In the genomic region with DNA sequence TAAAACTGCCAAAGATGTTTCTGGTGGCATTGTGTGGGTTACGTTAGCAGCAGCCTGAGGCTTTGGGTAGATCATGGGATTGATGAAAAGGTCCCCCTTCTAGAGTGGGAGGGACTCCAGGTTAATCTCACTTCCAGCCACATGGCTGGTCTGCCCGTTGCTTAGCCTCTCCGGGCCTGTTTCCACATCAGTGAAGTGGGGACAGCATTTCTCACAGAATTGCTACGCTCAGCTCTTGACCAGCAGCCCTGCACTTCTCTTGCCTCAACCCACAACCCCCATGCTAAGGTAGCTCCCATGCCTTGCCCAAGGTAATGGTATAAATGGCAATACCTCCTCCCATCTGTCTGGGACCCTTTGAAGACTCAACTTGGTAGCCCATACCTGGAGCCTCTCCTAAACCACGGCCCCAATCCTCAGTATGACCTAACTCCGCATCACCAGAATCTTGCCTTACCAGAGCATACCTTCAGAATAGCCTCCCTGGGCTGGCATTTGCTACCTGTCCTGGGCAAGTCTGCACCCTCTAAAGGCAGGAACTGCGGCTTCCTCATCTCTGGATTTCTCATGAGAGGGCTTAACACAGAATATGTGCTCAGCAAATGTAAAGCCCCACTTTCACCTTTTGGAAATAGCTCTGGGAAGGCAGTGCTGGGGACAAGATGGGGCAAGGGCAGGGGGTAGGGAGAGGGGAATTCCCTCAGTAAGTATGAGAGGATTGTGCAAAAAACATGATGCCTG, we compare ENCODE assay signal across 24 cellular contexts. TPM values are rescaled to one million over a fixed set of nuclear protein-coding genes. Genes with fewer than 3 reads are reported as not detected.
DNase-seq lines count a peak whose midpoint lies in the region; ATAC-seq, FAIRE-seq and TF ChIP-seq lines count a peak whose summit lies in the region.
"Had no signal": no experiment of that assay in that cellular context is flagged by ENCODE, and none has a peak within 500 bp of the region (broad histone marks: within the 10 kb centered on the region; RNA-seq: fewer than 3 reads in every experiment).

No MANE protein-coding gene starts in this region.

- no peaks in the 10 kb centered on the region for H3K79me2 ChIP-seq in PC-3 (ENCODE audit: low read length)
- no peaks in the 10 kb centered on the region for H3K79me2 ChIP-seq in H1 (ENCODE audit: control insufficient read depth in 1 of 2, insufficient read depth in 2 of 2, low read length in 2 of 2)
- no peaks in the 10 kb centered on the region for H3K79me2 ChIP-seq in trophoblast cell (ENCODE audit: control insufficient read depth, insufficient read depth, low read length, poor library complexity)

- no peaks in the 10 kb centered on the region for H3K23me2 ChIP-seq in H1 (ENCODE audit: low read depth, low read length)

- H3K36me3 Mint-ChIP-seq in CD4-positive, alpha-beta T cell (ENCODE audit: low read depth), result peaks cover 14% of the 10 kb centered on the region

- H4K5ac ChIP-seq in H1 (ENCODE audit: insufficient read length, low read depth, low read length), result no peak overlapping the region

- H2BK15ac ChIP-seq in H1 (ENCODE audit: low read length), result no peak overlapping the region

- ATAC-seq in CD4-positive, alpha-beta T cell (ENCODE audit: poor library complexity), result no peak
- ATAC-seq in PC-3, result no peak
- ATAC-seq in GM19452 (IDR thresholded peaks at IDR 0.05; ENCODE audit: unreplicated experiment), result no peak

- no peak overlapping the region for H3K4me3 ChIP-seq in PC-3 (ENCODE audit: low read length)
- H3K4me3 ChIP-seq in H1 (ENCODE audit: extremely low read depth in 1 of 4, insufficient read depth in 2 of 4, low read depth in 3 of 4, low read length in 4 of 4), result no peak overlapping the region
- no peak overlapping the region for H3K4me3 ChIP-seq in trophoblast cell (ENCODE audit: low read depth, low read length)
- H3K4me3 ChIP-seq: GM23248, HAP-1 had no signal

- H3K4me1 ChIP-seq in PC-3 (ENCODE audit: insufficient read depth, low read length) (peaks cover 48% of the 10 kb centered on the region), H1 (replicated peaks in 1 of 4; ENCODE audit: control insufficient read depth in 3 of 4, insufficient read depth in 4 of 4, low read length in 3 of 4) (peaks cover 0 to 7% (median 3%) of the 10 kb centered on the region in 4 experiments; a peak in 2 of 7 replicates), trophoblast cell (ENCODE audit: control insufficient read depth in 1 of 2, insufficient read depth in 2 of 2, low read length in 2 of 2) (peaks cover 17 to 29% of the 10 kb centered on the region in 2 experiments)
- H3K4me1 ChIP-seq: BE2C, HAP-1 had no signal

- 0 out of 3 replicates have a peak, but pooled peaks of 1 of the 2 experiments have one; percentile 3 for TF ChIP-seq POLR2A in H1 (IDR thresholded peaks at IDR 0.05; ENCODE audit: control extremely low read depth in 1 of 2, low read depth in 2 of 2, low read length in 2 of 2)

- H2AK5ac ChIP-seq in H1 (ENCODE audit: low read depth, low read length), result no peak overlapping the region
- H2AK5ac ChIP-seq in trophoblast cell (ENCODE audit: low read length), result no peak overlapping the region

- no peaks in the 10 kb centered on the region for H3K9me3 Mint-ChIP-seq in CD4-positive, alpha-beta T cell
- H3K9me3 Mint-ChIP-seq: CD4-positive, CD25-positive, alpha-beta regulatory T cell had no signal

- no peak overlapping the region for H3K4me3 Mint-ChIP-seq in CD4-positive, alpha-beta T cell
- H3K4me3 Mint-ChIP-seq: CD4-positive, CD25-positive, alpha-beta regulatory T cell had no signal

- H3K9ac ChIP-seq in PC-3 (ENCODE audit: low read length) (peak overlapping the region; percentile 22; the same call in 1 of the 2 replicates), H1 (replicated peaks in 1 of 4; ENCODE audit: extremely low read depth in 1 of 4, low read depth in 3 of 4, low read length in 3 of 4) (no peak overlapping the region), trophoblast cell (ENCODE audit: low read length) (no peak overlapping the region)
- H3K9ac ChIP-seq: GM23248 had no signal

- peaks cover 9% of the 10 kb centered on the region for H3K36me3 ChIP-seq in PC-3 (ENCODE audit: low read depth, low read length)
- peaks cover 0 to 13% (median 3%) of the 10 kb centered on the region in 4 experiments; a peak in 4 of 8 replicates for H3K36me3 ChIP-seq in H1 (ENCODE audit: control insufficient read depth in 2 of 4, insufficient read depth in 4 of 4, low read length in 3 of 4)
- H3K36me3 ChIP-seq in trophoblast cell (ENCODE audit: control insufficient read depth in 1 of 2, insufficient read depth in 2 of 2, low read length in 2 of 2), result peaks cover 0 to 3% of the 10 kb centered on the region in 2 experiments
- H3K36me3 ChIP-seq: BE2C had no signal

- no peak overlapping the region for H4K12ac ChIP-seq in trophoblast cell (ENCODE audit: low read depth, low read length)

- TF ChIP-seq RAD21 in H1 (IDR thresholded peaks at IDR 0.05 in 1 of 2, conservative IDR thresholded peaks at IDR 0.05 in 1 of 2; ENCODE audit: low read depth in 2 of 2, low read length in 2 of 2), result no peak

- no peaks in the 10 kb centered on the region for H3K9me3 ChIP-seq in CD4-positive, alpha-beta T cell (ENCODE audit: control insufficient read depth, low read length)
- H3K9me3 ChIP-seq in PC-3 (ENCODE audit: low read length), result no peaks in the 10 kb centered on the region
- H3K9me3 ChIP-seq in H1 (ENCODE audit: insufficient read depth in 2 of 2, low read depth in 1 of 2, low read length in 1 of 2), result no peaks in the 10 kb centered on the region
- H3K9me3 ChIP-seq in trophoblast cell (ENCODE audit: insufficient read depth, low read depth, low read length), result no peaks in the 10 kb centered on the region
- H3K9me3 ChIP-seq: BE2C, HAP-1 had no signal

- no peak overlapping the region for H3K4me2 ChIP-seq in PC-3 (ENCODE audit: low read length)
- H3K4me2 ChIP-seq in H1 (ENCODE audit: insufficient read depth in 1 of 2, low read depth in 2 of 2, low read length in 2 of 2), result no peak overlapping the region
- no peak overlapping the region for H3K4me2 ChIP-seq in trophoblast cell (ENCODE audit: low read length)

- H3K4ac ChIP-seq in H1 (replicated peaks; ENCODE audit: insufficient read length, low read depth, low read length) (no peak overlapping the region), trophoblast cell (ENCODE audit: low read depth, low read length) (no peak overlapping the region)

- TF ChIP-seq CTCF in CD4-positive, alpha-beta T cell (IDR thresholded peaks at IDR 0.05), result no peak
- TF ChIP-seq CTCF in PC-3 (conservative IDR thresholded peaks at IDR 0.05; ENCODE audit: low read depth, low read length) (no peak), H1 (IDR thresholded peaks at IDR 0.05; ENCODE audit: control extremely low read depth in 1 of 3, insufficient read depth in 1 of 3, low read depth in 1 of 3, low read length in 3 of 3) (no peak)

- H3K27me3 Mint-ChIP-seq in CD4-positive, alpha-beta T cell, result no peaks in the 10 kb centered on the region
- H3K27me3 Mint-ChIP-seq: CD4-positive, CD25-positive, alpha-beta regulatory T cell had no signal

- H2BK12ac ChIP-seq in H1 (ENCODE audit: low read depth, low read length) (no peak overlapping the region), trophoblast cell (ENCODE audit: low read length) (no peak overlapping the region)

- intact Hi-C loops in CD4-positive, alpha-beta T cell (cut with DNase I, micrococcal nuclease), result loop anchor here (2.0 to 10.0 kb wide), 3 partner anchors 159 to 573 kb away; a partner anchor contains a TSS
- intact Hi-C loops in PC-3 (cut with micrococcal nuclease), result loop anchor here (2.0 to 10.0 kb wide), 4 partner anchors 29 to 601 kb away; no protein-coding TSS in a partner anchor

- H2BK5ac ChIP-seq in H1 (ENCODE audit: low read depth, low read length) (no peak overlapping the region; the same call in 1 of the 2 replicates), trophoblast cell (ENCODE audit: low read depth, low read length, poor library complexity) (no peak overlapping the region)

- H3K18ac ChIP-seq in H1 (ENCODE audit: extremely low read depth, low read length), result no peak overlapping the region
- no peak overlapping the region for H3K18ac ChIP-seq in trophoblast cell (ENCODE audit: low read length)

- H3K14ac ChIP-seq in H1 (ENCODE audit: insufficient read length) (no peak overlapping the region), trophoblast cell (ENCODE audit: low read length) (no peak overlapping the region)

- DNase-seq in CD4-positive, alpha-beta T cell, result no peak
- DNase-seq in PC-3 (peak; percentile 26), H1 (ENCODE audit: low read depth in 1 of 2, low spot score in 2 of 2) (no peak), trophoblast cell (peak; percentile 56 to 68), dedifferentiated amniotic fluid mesenchymal stem cell (ENCODE audit: extremely low spot score) (no peak), NCI-H69 (lab: John Stamatoyannopoulos, UW) (no peak)
- DNase-seq: BE2C; CD4-positive, CD25-positive, alpha-beta regulatory T cell; DND-41; GM23248; KBM-7; NCI-H1092; NCI-H1436 treated with DMSO at 0.1 percent for 48 hours; NCI-H1930; NCI-H2227 treated with DMSO at 0.1 percent for 48 hours; NCI-H510A; SHP77; SW 1271 had no signal

- H4K91ac ChIP-seq in H1 (replicated peaks; ENCODE audit: insufficient read length, low read length), result no peak overlapping the region
- no peak overlapping the region for H4K91ac ChIP-seq in trophoblast cell (ENCODE audit: low read depth, low read length)

- H3K79me1 ChIP-seq in H1 (ENCODE audit: low read depth, low read length) (no peaks in the 10 kb centered on the region), trophoblast cell (ENCODE audit: low read length) (peaks cover 2% of the 10 kb centered on the region)

- no peak overlapping the region for H2AFZ ChIP-seq in PC-3 (ENCODE audit: low read length)
- H2AFZ ChIP-seq in H1 (ENCODE audit: low read length), result no peak overlapping the region
- H2AFZ ChIP-seq in trophoblast cell (ENCODE audit: insufficient read depth, low read length, poor library complexity), result no peak overlapping the region
- H2AFZ ChIP-seq: GM23248 had no signal

- POLR2A ChIA-PET in CD4-positive, alpha-beta T cell (lab: Charles Lee), result no interaction called here
- POLR2A ChIA-PET in PC-3 (lab: Charles Lee; ENCODE audit: unreplicated experiment) (no interaction called here), H1 (lab: Charles Lee; ENCODE audit: partially characterized antibody) (interaction anchor here (1.1 kb wide), 1 partner anchor 51 kb away, joined by 3 read pairs; no protein-coding TSS in a partner anchor)

- H3K27ac Mint-ChIP-seq in CD4-positive, alpha-beta T cell, result peak overlapping the region; percentile 42

- H2BK120ac ChIP-seq in H1 (replicated peaks; ENCODE audit: low read depth, low read length) (no peak overlapping the region), trophoblast cell (ENCODE audit: insufficient read depth, low read length, poor library complexity) (no peak overlapping the region)

- peaks cover 5% of the 10 kb centered on the region for H3K4me1 Mint-ChIP-seq in CD4-positive, alpha-beta T cell (ENCODE audit: low read depth)

- H3K27ac ChIP-seq in CD4-positive, alpha-beta T cell (ENCODE audit: low read depth, low read length), result no peak overlapping the region
- peak overlapping the region; percentile 88 for H3K27ac ChIP-seq in PC-3 (ENCODE audit: low read length)
- H3K27ac ChIP-seq in H1 (ENCODE audit: low read depth, low read length), result no peak overlapping the region
- no peak overlapping the region for H3K27ac ChIP-seq in trophoblast cell (ENCODE audit: low read depth, low read length)
- H3K27ac ChIP-seq: HL-60 had no signal

- H3K23ac ChIP-seq in H1 (ENCODE audit: insufficient read length), result no peak overlapping the region
- no peak overlapping the region for H3K23ac ChIP-seq in trophoblast cell (ENCODE audit: low read length)

- BruUV-seq in PC-3 (replicated peaks; lab: Mats Ljungman, UMichigan), result no TSS peak

- no peak for FAIRE-seq in H1 (lab: Jason Lieb, UNC)
- FAIRE-seq: GM12891 had no signal

- no peak overlapping the region for H2BK20ac ChIP-seq in H1 (ENCODE audit: low read length)

- H4K8ac ChIP-seq in H1 (ENCODE audit: extremely low read depth, insufficient read depth, low read length) (no peak overlapping the region), trophoblast cell (ENCODE audit: low read depth, low read length) (no peak overlapping the region)

- CTCF ChIA-PET in CD4-positive, alpha-beta T cell (lab: Charles Lee), result no interaction called here
- CTCF ChIA-PET in PC-3 (lab: Charles Lee), result no interaction called here
- CTCF ChIA-PET in H1 (lab: Charles Lee; ENCODE audit: partially characterized antibody), result interaction anchor here (0.6 to 4.7 kb wide), 13 partner anchors 8 to 577 kb away, joined by 3 to 40 read pairs (median 3); a partner anchor contains a TSS

- H4K20me1 ChIP-seq in PC-3 (ENCODE audit: low read length) (no peaks in the 10 kb centered on the region), H1 (replicated peaks in 1 of 2; ENCODE audit: control insufficient read depth in 1 of 2, insufficient read depth in 2 of 2, low read length in 2 of 2) (no peaks in the 10 kb centered on the region)

- H3K27me3 ChIP-seq in CD4-positive, alpha-beta T cell (ENCODE audit: control insufficient read depth, insufficient read depth, low read length), result no peaks in the 10 kb centered on the region
- H3K27me3 ChIP-seq in PC-3 (ENCODE audit: low read length), result no peaks in the 10 kb centered on the region
- no peaks in the 10 kb centered on the region for H3K27me3 ChIP-seq in H1 (replicated peaks in 1 of 4; ENCODE audit: control insufficient read depth in 3 of 4, extremely low read depth in 1 of 4, insufficient read depth in 3 of 4, low read length in 3 of 4)
- H3K27me3 ChIP-seq in trophoblast cell (ENCODE audit: insufficient read depth, low read length), result no peaks in the 10 kb centered on the region
- H3K27me3 ChIP-seq: BE2C had no signal

- no peak for TF ChIP-seq EP300 in H1 (IDR thresholded peaks at IDR 0.05; ENCODE audit: borderline replicate concordance in 1 of 2, low read depth in 2 of 2, low read length in 2 of 2)

- no peak overlapping the region for H3K56ac ChIP-seq in H1 (replicated peaks; ENCODE audit: insufficient read length, low read depth, low read length)

- peaks cover 4% of the 10 kb centered on the region for H3F3A ChIP-seq in PC-3 (ENCODE audit: low read length, unreplicated experiment)

- no peaks in the 10 kb centered on the region for H3K9me2 ChIP-seq in PC-3 (replicated peaks; ENCODE audit: low read length)

- WGBS in H1 (ENCODE audit: extremely low coverage in 1 of 2, insufficient coverage in 1 of 2, insufficient read length in 1 of 2, insufficient replicate concordance in 2 of 2, low coverage in 1 of 2, low lambda C conversion rate in 2 of 2, missing lambda C conversion rate in 1 of 2), 2 experiments, result 88% methylated on average over 7 of the region's 7 CpGs; no CpG with 5 or more reads in 1 of the 2 experiments
- no CpG with 5 or more reads among the region's 7 CpGs for WGBS in trophoblast cell (ENCODE audit: extremely low coverage, insufficient coverage, insufficient read length)

RNA-seq across cellular contexts. Expression of a gene that starts 10.9 kb away (rescaled TPM):
- total RNA-seq in CD4-positive, alpha-beta T cell, result not detected
- not detected in 2 replicates for total RNA-seq in PC-3 (2014; rRNA removed)
- total RNA-seq in H1 (2021; fragmentation: NEBNext Ultra II Directional; extraction: Animal tissue kit (Norgen Biotek cat#: 25700)), result not detected in 2 replicates
- not detected in 2 replicates for polyA plus RNA-seq in H1 (2011; rRNA removed)
- polyA plus RNA-seq in H1 (2011; cell fraction: cytosol; rRNA removed), result not detected
- polyA plus RNA-seq in H1 (2011; cell fraction: nucleus; rRNA removed), result not detected
- polyA plus RNA-seq in H1 (2012, experiment 1 of 2), result not detected in 4 replicates
- polyA plus RNA-seq in H1 (2012, experiment 2 of 2), result not detected
- polyA plus RNA-seq in H1 (2013, experiment 1 of 2), result not detected
- polyA plus RNA-seq in H1 (2013, experiment 2 of 2), result not detected
- not detected in 2 replicates for polyA minus RNA-seq in H1 (2011; rRNA and poly(A)+ RNA removed)
- not detected for polyA minus RNA-seq in H1 (2011; cell fraction: cytosol; rRNA and poly(A)+ RNA removed)
- polyA minus RNA-seq in H1 (2011; cell fraction: nucleus; rRNA and poly(A)+ RNA removed), result not detected
- polyA plus RNA-seq in trophoblast cell (2013), result 0.82 and 1.6 TPM in 2 replicates
- total RNA-seq: A673; CD4-positive, CD25-positive, alpha-beta regulatory T cell; GM23248; RPMI7951 had no signal
- polyA plus RNA-seq: CD4-positive, CD25-positive, alpha-beta regulatory T cell; GM23248 had no signal

RNA-seq across cellular contexts. Expression of a gene that starts 22.3 kb away (rescaled TPM):
- total RNA-seq in CD4-positive, alpha-beta T cell, result not detected
- total RNA-seq in PC-3 (2014; rRNA removed), result not detected in 2 replicates
- not detected in 2 replicates for total RNA-seq in H1 (2021; fragmentation: NEBNext Ultra II Directional; extraction: Animal tissue kit (Norgen Biotek cat#: 25700))
- not detected in 2 replicates for polyA plus RNA-seq in H1 (2011; rRNA removed)
- not detected for polyA plus RNA-seq in H1 (2011; cell fraction: cytosol; rRNA removed)
- not detected for polyA plus RNA-seq in H1 (2011; cell fraction: nucleus; rRNA removed)
- polyA plus RNA-seq in H1 (2012, experiment 1 of 2), result not detected in 4 replicates
- polyA plus RNA-seq in H1 (2012, experiment 2 of 2), result not detected
- not detected for polyA plus RNA-seq in H1 (2013, experiment 1 of 2)
- not detected for polyA plus RNA-seq in H1 (2013, experiment 2 of 2)
- polyA minus RNA-seq in H1 (2011; rRNA and poly(A)+ RNA removed), result not detected in 2 replicates
- polyA minus RNA-seq in H1 (2011; cell fraction: cytosol; rRNA and poly(A)+ RNA removed), result not detected
- not detected for polyA minus RNA-seq in H1 (2011; cell fraction: nucleus; rRNA and poly(A)+ RNA removed)
- polyA plus RNA-seq in trophoblast cell (2013), result not detected in 2 replicates
- total RNA-seq: A673; CD4-positive, CD25-positive, alpha-beta regulatory T cell; GM23248; RPMI7951 had no signal
- polyA plus RNA-seq: CD4-positive, CD25-positive, alpha-beta regulatory T cell; GM23248 had no signal

Comparison
In these comparisons a context has a peak if more than half of its experiments do, and no peak if none do; other contexts are left out.
1. DNase-seq: peak in PC-3 (single experiment) and trophoblast cell (2 of 2); none in CD4-positive, alpha-beta T cell (0 of 10), H1 (0 of 2), dedifferentiated amniotic fluid mesenchymal stem cell (single experiment) and NCI-H69 (single experiment).